9 cellular contexts compared by ENCODE assay signal in genomic region chr3:138082085-138082991, GRCh38. TPM values are rescaled to one million over a fixed set of nuclear protein-coding genes. Genes with fewer than 3 reads are reported as not detected.
DNase-seq lines count a peak whose midpoint lies in the region; ATAC-seq, FAIRE-seq and TF ChIP-seq lines count a peak whose summit lies in the region.
"Had no signal": no experiment of that assay in that cellular context is flagged by ENCODE, and none has a peak within 500 bp of the region (broad histone marks: within the 10 kb centered on the region; RNA-seq: fewer than 3 reads in every experiment).

No MANE protein-coding gene starts in this region.

- H3K27ac ChIP-seq in transverse colon, result peak overlapping the region in 2 of 4 donors; percentile 42 to 53

- peaks cover 8% of the 10 kb centered on the region for H3K27me3 Mint-ChIP-seq in activated T-helper 2 cell treated with anti-CD3 and anti-CD28 coated beads, Interferon-gamma antibody, Interleukin-2, Interleukin-4, amounts not matched to agents 10 μg/mL and 5 μg/mL and 100 μg/mL, durations not matched to agents 14 hours and 24 hours and 36 hours (ENCODE audit: low read depth)

- H3K27me3 ChIP-seq in transverse colon, result no peaks in the 10 kb centered on the region

- H3K4me3 Mint-ChIP-seq in activated T-helper 2 cell treated with anti-CD3 and anti-CD28 coated beads, Interferon-gamma antibody, Interleukin-2, Interleukin-4, amounts not matched to agents 10 μg/mL and 5 μg/mL and 100 μg/mL, durations not matched to agents 14 hours and 24 hours and 36 hours (ENCODE audit: low read depth), result peak overlapping the region; percentile 19
- H3K4me3 Mint-ChIP-seq: B cell had no signal

- H3K4me1 Mint-ChIP-seq in activated T-helper 2 cell treated with anti-CD3 and anti-CD28 coated beads, Interferon-gamma antibody, Interleukin-2, Interleukin-4, amounts not matched to agents 10 μg/mL and 5 μg/mL and 100 μg/mL, durations not matched to agents 14 hours and 24 hours and 36 hours (ENCODE audit: low read depth), result peaks cover 41% of the 10 kb centered on the region
- H3K4me1 Mint-ChIP-seq: B cell had no signal

- no peak overlapping the region for H3K4me3 ChIP-seq in transverse colon

- TF ChIP-seq POLR2A in transverse colon (IDR thresholded peaks at IDR 0.05), result no peak

- peak overlapping the region; percentile 48 for H3K27ac Mint-ChIP-seq in activated T-helper 2 cell treated with anti-CD3 and anti-CD28 coated beads, Interferon-gamma antibody, Interleukin-2, Interleukin-4, amounts not matched to agents 10 μg/mL and 5 μg/mL and 100 μg/mL, durations not matched to agents 14 hours and 24 hours and 36 hours
- H3K27ac Mint-ChIP-seq: B cell had no signal

- peak; percentile 76 for FAIRE-seq in HTR-8/SVneo (lab: Jason Lieb, UNC)

- no peaks in the 10 kb centered on the region for H3K9me3 Mint-ChIP-seq in activated T-helper 2 cell treated with anti-CD3 and anti-CD28 coated beads, Interferon-gamma antibody, Interleukin-2, Interleukin-4, amounts not matched to agents 10 μg/mL and 5 μg/mL and 100 μg/mL, durations not matched to agents 14 hours and 24 hours and 36 hours

- TF ChIP-seq CTCF in transverse colon (IDR thresholded peaks at IDR 0.05), result no peak

- intact Hi-C loops in activated T-helper 2 cell treated with anti-CD3 and anti-CD28 coated beads, Interferon-gamma antibody, Interleukin-2, Interleukin-4, amounts not matched to agents 10 μg/mL and 5 μg/mL and 100 μg/mL, durations not matched to agents 14 hours and 24 hours and 36 hours (cut with micrococcal nuclease), result loop anchor here (1.0 to 5.0 kb wide), 2 partner anchors 16 to 35 kb away; partner anchors contain the start of gene DZIP1L
- intact Hi-C loops in transverse colon (cut with DNase I; ENCODE audit: low total_unique reads), result no loop called here

- in situ Hi-C loops in transverse colon (cut with MboI; ENCODE audit: low pct_ligation_motif_present in 1 of 4, low pct_unique_long_range_greater_than_20kb in 1 of 4, low sequenced_read_pairs in 3 of 4), result no loop called here

- H3K36me3 Mint-ChIP-seq in activated T-helper 2 cell treated with anti-CD3 and anti-CD28 coated beads, Interferon-gamma antibody, Interleukin-2, Interleukin-4, amounts not matched to agents 10 μg/mL and 5 μg/mL and 100 μg/mL, durations not matched to agents 14 hours and 24 hours and 36 hours (ENCODE audit: low read depth), result no peaks in the 10 kb centered on the region

- 12 to 27% methylated on average over 4 to 8 of the region's 8 CpGs for WGBS in transverse colon (ENCODE audit: low coverage in 1 of 2), 2 donors

- peaks cover 0 to 6% (median 0%) of the 10 kb centered on the region in 4 donors for H3K36me3 ChIP-seq in transverse colon

- H3K9me3 ChIP-seq in transverse colon, result no peaks in the 10 kb centered on the region

- no peak for ATAC-seq in HG03135 (IDR thresholded peaks at IDR 0.05; ENCODE audit: unreplicated experiment)

- peaks cover 0 to 9% (median 0%) of the 10 kb centered on the region in 4 donors for H3K4me1 ChIP-seq in transverse colon

- no peak for TF ChIP-seq EP300 in transverse colon (IDR thresholded peaks at IDR 0.05; ENCODE audit: low read depth)

- peak; percentile 11 for DNase-seq in NCI-H187 treated with DMSO at 0.1 percent for 48 hours (lab: John Stamatoyannopoulos, UW)
- DNase-seq in NCI-H187 (lab: John Stamatoyannopoulos, UW), result no peak
- peak; percentile 40 for DNase-seq in HTR-8/SVneo (ENCODE audit: insufficient read length, low spot score)
- DNase-seq in activated T-helper 2 cell treated with anti-CD3 and anti-CD28 coated beads, Interferon-gamma antibody, Interleukin-2, Interleukin-4, amounts not matched to agents 10 μg/mL and 5 μg/mL and 100 μg/mL, durations not matched to agents 14 hours and 24 hours and 36 hours (ENCODE audit: low spot score), result no peak
- peak; percentile 87 for DNase-seq in kidney tubule cell (ENCODE audit: low spot score)
- no peak for DNase-seq in NCI-H1092 treated with DMSO at 0.1 percent for 48 hours (lab: John Stamatoyannopoulos, UW)
- no peak for DNase-seq in transverse colon

RNA-seq across cellular contexts. Expression of gene DZIP1L, which starts 33.1 kb away (rescaled TPM):
- 0.16 TPM in 1 of 2 replicates, not detected in the other for total RNA-seq in activated T-helper 2 cell treated with anti-CD3 and anti-CD28 coated beads, Interferon-gamma antibody, Interleukin-2, Interleukin-4, amounts not matched to agents 10 μg/mL and 5 μg/mL and 100 μg/mL, durations not matched to agents 14 hours and 24 hours and 36 hours
- total RNA-seq in transverse colon, result 10 to 100 TPM in 1 of 4 donors, 1 to 10 TPM in 2, not detected in 1; 4.6 to 13.0 (median 5.1) TPM
- total RNA-seq: B cell had no signal

RNA-seq across cellular contexts. Expression of gene A4GNT, which starts 49.9 kb away (rescaled TPM):
- total RNA-seq in activated T-helper 2 cell treated with anti-CD3 and anti-CD28 coated beads, Interferon-gamma antibody, Interleukin-2, Interleukin-4, amounts not matched to agents 10 μg/mL and 5 μg/mL and 100 μg/mL, durations not matched to agents 14 hours and 24 hours and 36 hours, result not detected in 2 replicates
- not detected for total RNA-seq in transverse colon
- total RNA-seq: B cell had no signal

Comparison
In these comparisons a context has a peak if more than half of its experiments do, and no peak if none do; other contexts are left out.
1. DNase-seq: peak in NCI-H187 treated with DMSO at 0.1 percent for 48 hours (single experiment), HTR-8/SVneo (single experiment) and kidney tubule cell (single experiment); none in NCI-H187 (0 of 2), activated T-helper 2 cell treated with anti-CD3 and anti-CD28 coated beads, Interferon-gamma antibody, Interleukin-2, Interleukin-4, amounts not matched to agents 10 μg/mL and 5 μg/mL and 100 μg/mL, durations not matched to agents 14 hours and 24 hours and 36 hours (single experiment), NCI-H1092 treated with DMSO at 0.1 percent for 48 hours (single experiment) and transverse colon (single experiment).